1 cellular context compared by ENCODE assay signal in the genomic region with DNA sequence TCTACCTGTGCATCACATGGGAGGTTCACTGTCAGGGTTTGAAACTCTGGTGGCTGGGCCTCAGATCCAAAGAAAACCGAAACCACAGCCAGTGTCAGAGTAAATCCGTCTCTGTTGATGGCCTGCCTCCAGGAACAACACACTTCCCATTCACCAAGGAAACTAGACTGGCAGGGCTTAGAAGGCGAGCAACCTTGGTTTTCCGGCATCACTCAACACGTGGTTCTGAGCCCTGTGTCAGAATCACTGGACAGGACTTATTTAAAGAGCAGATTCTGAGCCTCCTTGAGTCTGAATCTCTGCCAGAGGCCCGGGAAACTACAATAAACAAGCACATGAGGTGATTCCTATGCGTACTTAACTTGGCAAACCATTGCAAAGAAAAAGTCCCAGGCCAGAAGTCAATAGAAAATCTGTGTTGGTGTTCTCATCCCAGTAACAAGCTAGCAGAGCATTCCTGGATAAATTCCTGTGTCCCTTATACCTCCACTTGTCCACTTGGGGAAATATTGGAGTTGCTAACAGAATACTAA.
TF ChIP-seq lines count a peak whose summit lies in the region.

No MANE protein-coding gene starts in this region.

TF ChIP-seq in H1, 55 proteins besides CTCF, POLR2A, EP300 and RAD21 (continued from another document):
- TF ChIP-seq, protein P1, sequence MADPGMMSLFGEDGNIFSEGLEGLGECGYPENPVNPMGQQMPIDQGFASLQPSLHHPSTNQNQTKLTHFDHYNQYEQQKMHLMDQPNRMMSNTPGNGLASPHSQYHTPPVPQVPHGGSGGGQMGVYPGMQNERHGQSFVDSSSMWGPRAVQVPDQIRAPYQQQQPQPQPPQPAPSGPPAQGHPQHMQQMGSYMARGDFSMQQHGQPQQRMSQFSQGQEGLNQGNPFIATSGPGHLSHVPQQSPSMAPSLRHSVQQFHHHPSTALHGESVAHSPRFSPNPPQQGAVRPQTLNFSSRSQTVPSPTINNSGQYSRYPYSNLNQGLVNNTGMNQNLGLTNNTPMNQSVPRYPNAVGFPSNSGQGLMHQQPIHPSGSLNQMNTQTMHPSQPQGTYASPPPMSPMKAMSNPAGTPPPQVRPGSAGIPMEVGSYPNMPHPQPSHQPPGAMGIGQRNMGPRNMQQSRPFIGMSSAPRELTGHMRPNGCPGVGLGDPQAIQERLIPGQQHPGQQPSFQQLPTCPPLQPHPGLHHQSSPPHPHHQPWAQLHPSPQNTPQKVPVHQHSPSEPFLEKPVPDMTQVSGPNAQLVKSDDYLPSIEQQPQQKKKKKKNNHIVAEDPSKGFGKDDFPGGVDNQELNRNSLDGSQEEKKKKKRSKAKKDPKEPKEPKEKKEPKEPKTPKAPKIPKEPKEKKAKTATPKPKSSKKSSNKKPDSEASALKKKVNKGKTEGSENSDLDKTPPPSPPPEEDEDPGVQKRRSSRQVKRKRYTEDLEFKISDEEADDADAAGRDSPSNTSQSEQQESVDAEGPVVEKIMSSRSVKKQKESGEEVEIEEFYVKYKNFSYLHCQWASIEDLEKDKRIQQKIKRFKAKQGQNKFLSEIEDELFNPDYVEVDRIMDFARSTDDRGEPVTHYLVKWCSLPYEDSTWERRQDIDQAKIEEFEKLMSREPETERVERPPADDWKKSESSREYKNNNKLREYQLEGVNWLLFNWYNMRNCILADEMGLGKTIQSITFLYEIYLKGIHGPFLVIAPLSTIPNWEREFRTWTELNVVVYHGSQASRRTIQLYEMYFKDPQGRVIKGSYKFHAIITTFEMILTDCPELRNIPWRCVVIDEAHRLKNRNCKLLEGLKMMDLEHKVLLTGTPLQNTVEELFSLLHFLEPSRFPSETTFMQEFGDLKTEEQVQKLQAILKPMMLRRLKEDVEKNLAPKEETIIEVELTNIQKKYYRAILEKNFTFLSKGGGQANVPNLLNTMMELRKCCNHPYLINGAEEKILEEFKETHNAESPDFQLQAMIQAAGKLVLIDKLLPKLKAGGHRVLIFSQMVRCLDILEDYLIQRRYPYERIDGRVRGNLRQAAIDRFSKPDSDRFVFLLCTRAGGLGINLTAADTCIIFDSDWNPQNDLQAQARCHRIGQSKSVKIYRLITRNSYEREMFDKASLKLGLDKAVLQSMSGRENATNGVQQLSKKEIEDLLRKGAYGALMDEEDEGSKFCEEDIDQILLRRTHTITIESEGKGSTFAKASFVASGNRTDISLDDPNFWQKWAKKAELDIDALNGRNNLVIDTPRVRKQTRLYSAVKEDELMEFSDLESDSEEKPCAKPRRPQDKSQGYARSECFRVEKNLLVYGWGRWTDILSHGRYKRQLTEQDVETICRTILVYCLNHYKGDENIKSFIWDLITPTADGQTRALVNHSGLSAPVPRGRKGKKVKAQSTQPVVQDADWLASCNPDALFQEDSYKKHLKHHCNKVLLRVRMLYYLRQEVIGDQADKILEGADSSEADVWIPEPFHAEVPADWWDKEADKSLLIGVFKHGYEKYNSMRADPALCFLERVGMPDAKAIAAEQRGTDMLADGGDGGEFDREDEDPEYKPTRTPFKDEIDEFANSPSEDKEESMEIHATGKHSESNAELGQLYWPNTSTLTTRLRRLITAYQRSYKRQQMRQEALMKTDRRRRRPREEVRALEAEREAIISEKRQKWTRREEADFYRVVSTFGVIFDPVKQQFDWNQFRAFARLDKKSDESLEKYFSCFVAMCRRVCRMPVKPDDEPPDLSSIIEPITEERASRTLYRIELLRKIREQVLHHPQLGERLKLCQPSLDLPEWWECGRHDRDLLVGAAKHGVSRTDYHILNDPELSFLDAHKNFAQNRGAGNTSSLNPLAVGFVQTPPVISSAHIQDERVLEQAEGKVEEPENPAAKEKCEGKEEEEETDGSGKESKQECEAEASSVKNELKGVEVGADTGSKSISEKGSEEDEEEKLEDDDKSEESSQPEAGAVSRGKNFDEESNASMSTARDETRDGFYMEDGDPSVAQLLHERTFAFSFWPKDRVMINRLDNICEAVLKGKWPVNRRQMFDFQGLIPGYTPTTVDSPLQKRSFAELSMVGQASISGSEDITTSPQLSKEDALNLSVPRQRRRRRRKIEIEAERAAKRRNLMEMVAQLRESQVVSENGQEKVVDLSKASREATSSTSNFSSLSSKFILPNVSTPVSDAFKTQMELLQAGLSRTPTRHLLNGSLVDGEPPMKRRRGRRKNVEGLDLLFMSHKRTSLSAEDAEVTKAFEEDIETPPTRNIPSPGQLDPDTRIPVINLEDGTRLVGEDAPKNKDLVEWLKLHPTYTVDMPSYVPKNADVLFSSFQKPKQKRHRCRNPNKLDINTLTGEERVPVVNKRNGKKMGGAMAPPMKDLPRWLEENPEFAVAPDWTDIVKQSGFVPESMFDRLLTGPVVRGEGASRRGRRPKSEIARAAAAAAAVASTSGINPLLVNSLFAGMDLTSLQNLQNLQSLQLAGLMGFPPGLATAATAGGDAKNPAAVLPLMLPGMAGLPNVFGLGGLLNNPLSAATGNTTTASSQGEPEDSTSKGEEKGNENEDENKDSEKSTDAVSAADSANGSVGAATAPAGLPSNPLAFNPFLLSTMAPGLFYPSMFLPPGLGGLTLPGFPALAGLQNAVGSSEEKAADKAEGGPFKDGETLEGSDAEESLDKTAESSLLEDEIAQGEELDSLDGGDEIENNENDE (IDR thresholded peaks at IDR 0.05; ENCODE audit: insufficient replicate concordance, low read length) = no peak
- TF ChIP-seq MAFK (IDR thresholded peaks at IDR 0.05; ENCODE audit: low read depth, low read length) (no peak), BRCA1 (IDR thresholded peaks at IDR 0.05; ENCODE audit: low read depth, low read length) (no peak), ZNF274 (IDR thresholded peaks at IDR 0.05; ENCODE audit: borderline replicate concordance, extremely low read depth, low read length) (no peak), CTBP2 (IDR thresholded peaks at IDR 0.05; ENCODE audit: borderline replicate concordance, insufficient read depth, insufficient read length, low read length) (no peak), PHF8 (conservative IDR thresholded peaks at IDR 0.05; ENCODE audit: low read depth, low read length) (no peak), FOSL1 (IDR thresholded peaks at IDR 0.05; ENCODE audit: insufficient read depth, low read depth, low read length) (no peak)
